ENCODE assay signal across 23 cellular contexts in genomic region chr13:74929436-74929835, GRCh38.
DNase-seq lines count a peak whose midpoint lies in the region; ATAC-seq and TF ChIP-seq lines count a peak whose summit lies in the region.
"Had no signal": no experiment of that assay in that cellular context is flagged by ENCODE, and none has a peak within 500 bp of the region (broad histone marks: within the 10 kb centered on the region; RNA-seq: fewer than 3 reads in every experiment).

No MANE protein-coding gene starts in this region.

- H3K27ac ChIP-seq in lower lobe of right lung, result no peak overlapping the region
- H3K27ac ChIP-seq: SJSA1 had no signal

- H3K4me1 ChIP-seq in lower lobe of right lung, result no peaks in the 10 kb centered on the region
- H3K4me1 ChIP-seq: Caco-2, SJSA1 had no signal

- DNase-seq in AG09309 (ENCODE audit: low read depth) (peak; percentile 25), HS-5 (ENCODE audit: low read depth) (peak; percentile 6), brain pericyte (ENCODE audit: low read depth, low spot score) (peak; percentile 2), fibroblast of the conjunctiva (ENCODE audit: low read depth) (peak; percentile 16), medulla oblongata (ENCODE audit: extremely low spot score) (no peak), activated gamma-delta T cell (lab: John Stamatoyannopoulos, UW) (no peak), lower lobe of right lung (no peak)
- DNase-seq: Caco-2; CD4-positive, alpha-beta T cell; DMS 273 treated with DMSO at 0.1 percent for 48 hours; GF-D8; MM.1S; NCI-H1048; NCI-H1417 treated with DMSO at 0.1 percent for 48 hours; NCI-H1930; NCI-H226; NCI-H524; NCI-H774; SW 1271; T-helper 17 cell had no signal

- no peaks in the 10 kb centered on the region for H3K27me3 ChIP-seq in lower lobe of right lung (ENCODE audit: low read depth)
- H3K27me3 ChIP-seq: SJSA1 had no signal

- intact Hi-C loops in lower lobe of right lung (cut with DNase I), result no loop called here

- H3K36me3 ChIP-seq in lower lobe of right lung, result no peaks in the 10 kb centered on the region
- H3K36me3 ChIP-seq: SJSA1 had no signal

- no peak for ATAC-seq in lower lobe of right lung
- ATAC-seq: K562, Right ventricle myocardium inferior, T-helper 17 cell had no signal

- no peak for TF ChIP-seq CTCF in AG09309 (IDR thresholded peaks at IDR 0.05; ENCODE audit: control insufficient read depth, insufficient read depth, low read depth, low read length, missing control alignments)
- no peak for TF ChIP-seq CTCF in lower lobe of right lung (IDR thresholded peaks at IDR 0.05)

- H3K4me3 ChIP-seq in AG09309 (ENCODE audit: control insufficient read depth, low read depth, low read length) (no peak overlapping the region), lower lobe of right lung (no peak overlapping the region)
- H3K4me3 ChIP-seq: K562, SJSA1 had no signal

- H3K9me3 ChIP-seq in lower lobe of right lung, result no peaks in the 10 kb centered on the region
- H3K9me3 ChIP-seq: Caco-2, SJSA1 had no signal

Comparison
In these comparisons a context has a peak if more than half of its experiments do, and no peak if none do; other contexts are left out.
1. DNase-seq: peak in AG09309 (single experiment), HS-5 (single experiment), brain pericyte (single experiment) and fibroblast of the conjunctiva (single experiment); none in medulla oblongata (single experiment), activated gamma-delta T cell (single experiment) and lower lobe of right lung (single experiment).